In the genomic region with DNA sequence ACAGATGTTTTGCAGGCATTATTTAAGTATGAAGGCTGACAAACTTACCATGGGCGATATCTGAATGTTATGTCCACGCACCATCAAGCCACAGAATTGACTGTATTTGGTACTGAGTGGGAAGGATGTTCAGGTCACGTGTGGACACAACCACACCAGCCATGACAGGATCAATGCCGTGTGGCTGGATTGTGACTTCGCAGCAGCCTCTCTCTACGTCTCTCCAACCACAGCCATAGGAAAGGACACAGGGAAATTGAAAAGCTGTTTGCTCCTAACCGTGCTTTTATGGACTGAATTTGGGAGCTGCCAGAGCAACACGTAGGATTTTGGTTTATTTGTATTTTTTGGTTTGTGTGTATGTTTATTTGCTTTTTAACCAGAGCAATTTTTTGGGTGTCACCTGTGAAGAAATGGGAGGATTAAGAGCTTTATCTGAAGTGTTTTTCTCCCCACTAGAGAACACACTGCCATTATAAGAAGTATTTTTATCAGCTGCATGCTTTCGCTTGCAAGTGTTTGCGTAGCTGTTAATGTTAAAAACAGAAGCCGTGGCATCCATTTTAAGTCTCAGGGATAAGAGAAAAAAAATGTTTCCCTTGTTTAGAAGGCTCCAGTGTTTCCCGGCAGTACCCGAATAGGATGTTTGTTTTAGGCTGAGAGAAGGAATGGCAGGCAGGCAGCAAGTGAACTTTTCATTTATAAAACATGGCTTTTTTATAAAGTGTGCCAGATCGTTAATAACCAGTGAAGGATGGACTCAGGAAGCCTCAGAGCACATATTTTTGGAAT, we compare ENCODE assay signal across 14 cellular contexts.
A peak's percentile ranks its signal among the peaks of the same experiment; 100 is the strongest.
DNase-seq lines count a peak whose midpoint lies in the region; ATAC-seq and TF ChIP-seq lines count a peak whose summit lies in the region.
"Had no signal": no experiment of that assay in that cellular context is flagged by ENCODE, and none has a peak within 500 bp of the region (broad histone marks: within the 10 kb centered on the region; RNA-seq: fewer than 3 reads in every experiment).

No MANE protein-coding gene starts in this region.

- H2AFZ ChIP-seq in PC-9: 0 out of 2 replicates have a peak overlapping the region, but pooled peaks have one; percentile 12

- no peaks in the 10 kb centered on the region for H3K9me2 ChIP-seq in PC-9 (ENCODE audit: insufficient read depth)

- H4K20me1 ChIP-seq in PC-9 (ENCODE audit: insufficient read depth): no peaks in the 10 kb centered on the region

- H3K4me3 ChIP-seq in PC-9 (no peak overlapping the region), esophagus (ENCODE audit: low read depth in 1 of 2, low read length in 2 of 2) (no peak overlapping the region)
- H3K4me3 ChIP-seq: GM12878 had no signal

- H3K27me3 ChIP-seq in PC-9 (ENCODE audit: insufficient read depth, low read depth): peaks cover 61% of the 10 kb centered on the region
- H3K27me3 ChIP-seq in esophagus (ENCODE audit: control insufficient read depth in 1 of 2, insufficient read depth in 2 of 2, low read length in 2 of 2): no peaks in the 10 kb centered on the region

- no peaks in the 10 kb centered on the region for H3K79me2 ChIP-seq in PC-9 (ENCODE audit: low read depth)

- H3K9me3 ChIP-seq in PC-9 (ENCODE audit: insufficient read depth, low read depth) (no peaks in the 10 kb centered on the region), esophagus (ENCODE audit: control insufficient read depth in 2 of 2, insufficient read depth in 1 of 2, low read depth in 1 of 2, low read length in 1 of 2) (no peaks in the 10 kb centered on the region)

- no peak overlapping the region for H3K4me2 ChIP-seq in PC-9

- H3K27me3 Mint-ChIP-seq in nephron progenitor cell (ENCODE audit: low read depth, poor library complexity) (no peaks in the 10 kb centered on the region), type B pancreatic cell (peaks cover 32% of the 10 kb centered on the region)

- H3K36me3 ChIP-seq in PC-9 (ENCODE audit: low read depth) (no peaks in the 10 kb centered on the region), esophagus (ENCODE audit: control insufficient read depth in 2 of 2, insufficient read depth in 2 of 2, low read length in 1 of 2) (no peaks in the 10 kb centered on the region)

- 60 to 61% methylated on average over 14 of the region's 14 CpGs for WGBS in esophagus, 2 donors

- TF ChIP-seq CTCF in PC-9 (conservative IDR thresholded peaks at IDR 0.05) (no peak), nephron progenitor cell (IDR thresholded peaks at IDR 0.05) (no peak), type B pancreatic cell (conservative IDR thresholded peaks at IDR 0.05) (no peak)

- ATAC-seq in HG02678 (IDR thresholded peaks at IDR 0.05; ENCODE audit: unreplicated experiment) (no peak), GM18867 (IDR thresholded peaks at IDR 0.05; ENCODE audit: unreplicated experiment) (no peak)
- ATAC-seq: GM12878 had no signal

- H3K27ac ChIP-seq in PC-9: no peak overlapping the region
- H3K27ac ChIP-seq in esophagus (ENCODE audit: low read depth in 2 of 2, low read length in 1 of 2): peak overlapping the region; percentile 53 to 63

- no TSS peak for BruUV-seq in PC-9 (replicated peaks; lab: Mats Ljungman, UMichigan)

- intact Hi-C loops in PC-9 (cut with micrococcal nuclease; ENCODE audit: unreplicated experiment): no loop called here

- CTCF ChIA-PET in PC-9 (lab: Charles Lee): interaction anchor here (0.6 kb wide), 1 partner anchor 17 kb away, joined by 4 read pairs; no protein-coding TSS in a partner anchor

- H3K27ac Mint-ChIP-seq in nephron progenitor cell (peak overlapping the region; percentile 99), type B pancreatic cell (peak overlapping the region; percentile 54)
- H3K27ac Mint-ChIP-seq: activated T-helper 1 cell treated with anti-CD3 and anti-CD28 coated beads, Interleukin-12 subunit alpha, Interleukin-12 subunit beta, Interleukin-2, Interleukin-4 antibody, amounts not matched to agents 30 ng/mL and 10 ng/mL and 1 ng/mL, durations not matched to agents 14 hours and 24 hours and 36 hours had no signal

- no peaks in the 10 kb centered on the region for H3K9me3 Mint-ChIP-seq in nephron progenitor cell
- no peaks in the 10 kb centered on the region for H3K9me3 Mint-ChIP-seq in type B pancreatic cell
- H3K9me3 Mint-ChIP-seq: activated T-helper 1 cell treated with anti-CD3 and anti-CD28 coated beads, Interleukin-12 subunit alpha, Interleukin-12 subunit beta, Interleukin-2, Interleukin-4 antibody, amounts not matched to agents 30 ng/mL and 10 ng/mL and 1 ng/mL, durations not matched to agents 14 hours and 24 hours and 36 hours; central memory CD8-positive, alpha-beta T cell had no signal

- H3K36me3 Mint-ChIP-seq in nephron progenitor cell (ENCODE audit: low read depth) (no peaks in the 10 kb centered on the region), type B pancreatic cell (no peaks in the 10 kb centered on the region)

- no peak for DNase-seq in PC-9
- DNase-seq in nephron progenitor cell: no peak
- no peak for DNase-seq in type B pancreatic cell (ENCODE audit: extremely low spot score, unreplicated experiment)
- DNase-seq in NCI-H1436 treated with DMSO at 0.1 percent for 48 hours (lab: John Stamatoyannopoulos, UW): no peak
- no peak for DNase-seq in kidney glomerular epithelial cell (lab: John Stamatoyannopoulos, UW)
- DNase-seq: COR-L47, KG1, SHP77 treated with DMSO at 0.1 percent for 48 hours had no signal

- POLR2A ChIA-PET in PC-9 (lab: Charles Lee; ENCODE audit: unreplicated experiment): no interaction called here

- H3K4me1 Mint-ChIP-seq in nephron progenitor cell (peaks cover 46% of the 10 kb centered on the region), type B pancreatic cell (ENCODE audit: unreplicated experiment) (peaks cover 36% of the 10 kb centered on the region)
- H3K4me1 Mint-ChIP-seq: central memory CD8-positive, alpha-beta T cell had no signal

- H3F3A ChIP-seq in PC-9 (ENCODE audit: insufficient read depth, low read depth): no peaks in the 10 kb centered on the region

- H3K4me3 Mint-ChIP-seq in nephron progenitor cell (no peak overlapping the region), type B pancreatic cell (peak overlapping the region; percentile 53)
- H3K4me3 Mint-ChIP-seq: activated T-helper 1 cell treated with anti-CD3 and anti-CD28 coated beads, Interleukin-12 subunit alpha, Interleukin-12 subunit beta, Interleukin-2, Interleukin-4 antibody, amounts not matched to agents 30 ng/mL and 10 ng/mL and 1 ng/mL, durations not matched to agents 14 hours and 24 hours and 36 hours; central memory CD8-positive, alpha-beta T cell had no signal

- no peaks in the 10 kb centered on the region for H3K4me1 ChIP-seq in PC-9 (replicated peaks; ENCODE audit: insufficient read depth)
- H3K4me1 ChIP-seq in esophagus (ENCODE audit: control insufficient read depth in 2 of 2, insufficient read depth in 2 of 2, low read length in 1 of 2): peaks cover 0 to 4% of the 10 kb centered on the region in 2 donors
